8 cellular contexts compared by ENCODE assay signal in the genomic region with DNA sequence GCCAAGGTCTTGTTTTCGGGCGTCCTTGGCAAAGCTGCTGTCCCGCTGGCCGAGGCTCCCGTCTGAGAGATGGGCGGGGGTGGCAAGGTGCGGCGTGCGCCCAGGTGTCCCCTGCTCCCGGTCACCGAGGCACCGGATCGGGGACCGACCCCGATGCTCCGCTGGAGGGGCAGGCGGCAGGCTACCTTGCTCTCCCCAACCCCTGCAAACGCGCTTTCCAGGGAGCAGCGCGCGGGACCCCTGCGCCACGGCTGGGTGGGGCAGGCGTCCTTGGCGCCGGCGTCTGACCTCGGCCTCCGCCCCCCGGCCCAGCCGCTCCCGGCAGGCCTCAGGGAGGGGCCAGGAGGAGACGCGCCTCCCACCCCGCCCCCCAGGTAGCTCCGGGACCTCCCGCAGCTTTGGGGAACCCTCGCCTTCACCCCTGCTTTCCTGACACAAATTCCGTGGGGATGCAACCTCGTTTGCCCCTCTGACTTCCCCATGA. TPM values are rescaled to one million over a fixed set of nuclear protein-coding genes. Genes with fewer than 3 reads are reported as not detected.
DNase-seq lines count a peak whose midpoint lies in the region; ATAC-seq, FAIRE-seq and TF ChIP-seq lines count a peak whose summit lies in the region.

No MANE protein-coding gene starts in this region.

- H2AFZ ChIP-seq in keratinocyte (ENCODE audit: control insufficient read depth, low read length): peak overlapping the region; percentile 74

- H3K27me3 ChIP-seq in BLaER1 (no peaks in the 10 kb centered on the region), keratinocyte (ENCODE audit: control insufficient read depth, extremely low read depth, insufficient read depth, low read length) (no peaks in the 10 kb centered on the region), transverse colon (peaks cover 61% of the 10 kb centered on the region)

- 1% methylated on average over 13 of the region's 41 CpGs; no CpG with 5 or more reads in 1 of the 2 donors for WGBS in transverse colon (ENCODE audit: low coverage in 1 of 2), 2 donors

- peak overlapping the region; percentile 86 for H3K9ac ChIP-seq in BLaER1
- H3K9ac ChIP-seq in keratinocyte (ENCODE audit: control insufficient read depth, extremely low read depth, insufficient read depth, low read length): peak overlapping the region; percentile 71

- dilution Hi-C loops in keratinocyte (cut with MboI; ENCODE audit: extremely low pct_ligation_motif_present, low sequenced_read_pairs): no loop called here

- no peaks in the 10 kb centered on the region for H3K9me3 Mint-ChIP-seq in activated naive CD4-positive, alpha-beta T cell treated with anti-CD3 and anti-CD28 coated beads, Interleukin-2, amount 10 ng/mL, durations not matched to agents 7 days and 5 days

- in situ Hi-C loops in transverse colon (cut with MboI; ENCODE audit: low pct_ligation_motif_present in 1 of 4, low pct_unique_long_range_greater_than_20kb in 1 of 4, low sequenced_read_pairs in 3 of 4): no loop called here

- intact Hi-C loops in transverse colon (cut with DNase I; ENCODE audit: low total_unique reads): no loop called here

- peaks cover 8% of the 10 kb centered on the region for H3K36me3 Mint-ChIP-seq in activated naive CD4-positive, alpha-beta T cell treated with anti-CD3 and anti-CD28 coated beads, Interleukin-2, amount 10 ng/mL, durations not matched to agents 7 days and 5 days

- H3K4me1 Mint-ChIP-seq in activated naive CD4-positive, alpha-beta T cell treated with anti-CD3 and anti-CD28 coated beads, Interleukin-2, amount 10 ng/mL, durations not matched to agents 7 days and 5 days: peaks cover 40% of the 10 kb centered on the region

- DNase-seq in activated naive CD4-positive, alpha-beta T cell treated with anti-CD3 and anti-CD28 coated beads, Interleukin-2, amount 10 ng/mL, durations not matched to agents 7 days and 5 days: peak; percentile 46
- DNase-seq in keratinocyte (ENCODE audit: low read depth, low spot score): no peak
- DNase-seq in transverse colon: no peak
- DNase-seq in NCI-H1105 (lab: John Stamatoyannopoulos, UW): no peak
- no peak for DNase-seq in SW 1271 (lab: John Stamatoyannopoulos, UW)

- H3K36me3 ChIP-seq in BLaER1: no peaks in the 10 kb centered on the region
- no peaks in the 10 kb centered on the region for H3K36me3 ChIP-seq in keratinocyte (ENCODE audit: control insufficient read depth in 2 of 2, extremely low read depth in 1 of 2, insufficient read depth in 2 of 2, low read length in 2 of 2)
- no peaks in the 10 kb centered on the region for H3K36me3 ChIP-seq in transverse colon

- no peak for FAIRE-seq in keratinocyte (lab: Jason Lieb, UNC)

- H3K9me3 ChIP-seq in BLaER1 (no peaks in the 10 kb centered on the region), keratinocyte (ENCODE audit: control insufficient read depth, low read depth, low read length) (no peaks in the 10 kb centered on the region), transverse colon (no peaks in the 10 kb centered on the region)

- H3K27me3 Mint-ChIP-seq in activated naive CD4-positive, alpha-beta T cell treated with anti-CD3 and anti-CD28 coated beads, Interleukin-2, amount 10 ng/mL, durations not matched to agents 7 days and 5 days: peaks cover 88% of the 10 kb centered on the region

- no peak for TF ChIP-seq POLR2A in transverse colon (IDR thresholded peaks at IDR 0.05)

- peaks cover 13% of the 10 kb centered on the region for H3K79me2 ChIP-seq in keratinocyte (ENCODE audit: control insufficient read depth, insufficient read depth, low read length)

- peak overlapping the region; percentile 83 for H3K4me3 ChIP-seq in BLaER1
- peak overlapping the region; percentile 76 to 80 (median 79) for H3K4me3 ChIP-seq in keratinocyte (ENCODE audit: control insufficient read depth in 2 of 3, extremely low read depth in 1 of 3, insufficient read depth in 2 of 3, low read depth in 1 of 3, low read length in 3 of 3)
- peak overlapping the region; percentile 28 to 50 (median 38) for H3K4me3 ChIP-seq in transverse colon

- H3K4me2 ChIP-seq in BLaER1 (peak overlapping the region; percentile 99), keratinocyte (ENCODE audit: control insufficient read depth, extremely low read depth, insufficient read depth, low read depth, low read length) (peak overlapping the region; percentile 90)

- no peak overlapping the region for H3K27ac Mint-ChIP-seq in activated naive CD4-positive, alpha-beta T cell treated with anti-CD3 and anti-CD28 coated beads, Interleukin-2, amount 10 ng/mL, durations not matched to agents 7 days and 5 days

- peak; percentile 9 for ATAC-seq in HG02852 (IDR thresholded peaks at IDR 0.05; ENCODE audit: unreplicated experiment)
- no peak for ATAC-seq in HG03097 (IDR thresholded peaks at IDR 0.05; ENCODE audit: low FRiP score, unreplicated experiment)

- H3K27ac ChIP-seq in BLaER1 (peak overlapping the region; percentile 96), keratinocyte (ENCODE audit: control insufficient read depth, insufficient read depth, low read length) (no peak overlapping the region), transverse colon (peak overlapping the region in 3 of 4 donors; percentile 34 to 64 (median 41))

- CTCF ChIA-PET in activated naive CD4-positive, alpha-beta T cell treated with anti-CD3 and anti-CD28 coated beads, Interleukin-2, amount 10 ng/mL, durations not matched to agents 7 days and 5 days (lab: Charles Lee): no interaction called here

- peak overlapping the region; percentile 85 for H3K4me3 Mint-ChIP-seq in activated naive CD4-positive, alpha-beta T cell treated with anti-CD3 and anti-CD28 coated beads, Interleukin-2, amount 10 ng/mL, durations not matched to agents 7 days and 5 days

- H4K20me1 ChIP-seq in BLaER1: no peaks in the 10 kb centered on the region
- peaks cover 3% of the 10 kb centered on the region for H4K20me1 ChIP-seq in keratinocyte (ENCODE audit: control insufficient read depth, extremely low read depth, insufficient read depth, low read length)

- TF ChIP-seq EP300 in transverse colon (IDR thresholded peaks at IDR 0.05; ENCODE audit: low read depth): no peak

- H3K9me1 ChIP-seq in keratinocyte (ENCODE audit: control insufficient read depth, extremely low read depth, insufficient read depth, low read length): no peaks in the 10 kb centered on the region

- peaks cover 63% of the 10 kb centered on the region for H3K4me1 ChIP-seq in BLaER1
- peaks cover 17% of the 10 kb centered on the region for H3K4me1 ChIP-seq in keratinocyte (ENCODE audit: control insufficient read depth, extremely low read depth, insufficient read depth, low read length)
- H3K4me1 ChIP-seq in transverse colon: peaks cover 8 to 41% (median 22%) of the 10 kb centered on the region in 4 donors

- TF ChIP-seq CTCF in keratinocyte (optimal IDR thresholded peaks at IDR 0.05 in 1 of 3, IDR thresholded peaks at IDR 0.05 in 1 of 3, conservative IDR thresholded peaks at IDR 0.05 in 1 of 3; ENCODE audit: extremely low read depth in 1 of 3, insufficient read depth in 2 of 3, low read length in 3 of 3) (no peak), transverse colon (IDR thresholded peaks at IDR 0.05) (no peak)

RNA-seq across cellular contexts. Expression of gene N4BP3, which starts 0.6 kb away (rescaled TPM):
- polyA plus RNA-seq in keratinocyte: 1.0 to 1.9 TPM (median 1.3 TPM) in 3 replicates
- 0.99 TPM for polyA plus RNA-seq in keratinocyte (2011; ENCODE audit: low read depth)
- 0.77 and 1.4 TPM in 2 replicates for polyA plus RNA-seq in keratinocyte (2011; cell fraction: cytosol; rRNA removed)
- polyA plus RNA-seq in keratinocyte (2011; cell fraction: nucleus; rRNA removed): 2.6 and 3.3 TPM in 2 replicates
- polyA plus RNA-seq in keratinocyte (2012; ENCODE audit: low replicate concordance): 1.9 TPM in 2 replicates
- polyA minus RNA-seq in keratinocyte: 1.1 to 2.8 TPM (median 1.4 TPM) in 3 replicates
- 3.6 TPM for polyA minus RNA-seq in keratinocyte (2011; cell fraction: cytosol; rRNA and poly(A)+ RNA removed)
- polyA minus RNA-seq in keratinocyte (2011; cell fraction: nucleus; rRNA and poly(A)+ RNA removed): 2.0 and 2.2 TPM in 2 replicates
- total RNA-seq in transverse colon: 1 to 10 TPM in 2 of 4 donors, under 1 TPM in 2; 0.55 to 2.6 (median 1.2) TPM

RNA-seq across cellular contexts. Expression of gene RMND5B, which starts 16.9 kb away (rescaled TPM):
- 15.5 to 20.2 TPM (median 15.8 TPM) in 3 replicates for polyA plus RNA-seq in keratinocyte
- 22.2 TPM for polyA plus RNA-seq in keratinocyte (2011; ENCODE audit: low read depth)
- 12.3 and 16.5 TPM in 2 replicates for polyA plus RNA-seq in keratinocyte (2011; cell fraction: cytosol; rRNA removed)
- 24.9 and 27.3 TPM in 2 replicates for polyA plus RNA-seq in keratinocyte (2011; cell fraction: nucleus; rRNA removed)
- polyA plus RNA-seq in keratinocyte (2012; ENCODE audit: low replicate concordance): 13.7 and 27.7 TPM in 2 replicates
- polyA minus RNA-seq in keratinocyte: 14.9 to 21.6 TPM (median 17.6 TPM) in 3 replicates
- 10.0 TPM for polyA minus RNA-seq in keratinocyte (2011; cell fraction: cytosol; rRNA and poly(A)+ RNA removed)
- polyA minus RNA-seq in keratinocyte (2011; cell fraction: nucleus; rRNA and poly(A)+ RNA removed): 9.2 and 11.3 TPM in 2 replicates
- 100 to 1,000 TPM in 1 of 4 donors, 10 to 100 TPM in 3; 36.7 to 149 (median 37.8) TPM for total RNA-seq in transverse colon

RNA-seq across cellular contexts. Expression of gene NHP2, which starts 39.8 kb away (rescaled TPM):
- 144 to 186 TPM (median 175 TPM) in 3 replicates for polyA plus RNA-seq in keratinocyte
- 55.0 TPM for polyA plus RNA-seq in keratinocyte (2011; ENCODE audit: low read depth)
- 161 and 229 TPM in 2 replicates for polyA plus RNA-seq in keratinocyte (2011; cell fraction: cytosol; rRNA removed)
- polyA plus RNA-seq in keratinocyte (2011; cell fraction: nucleus; rRNA removed): 73.0 and 74.2 TPM in 2 replicates
- polyA plus RNA-seq in keratinocyte (2012; ENCODE audit: low replicate concordance): 154 and 229 TPM in 2 replicates
- 63.5 to 87.2 TPM (median 78.0 TPM) in 3 replicates for polyA minus RNA-seq in keratinocyte
- 167 TPM for polyA minus RNA-seq in keratinocyte (2011; cell fraction: cytosol; rRNA and poly(A)+ RNA removed)
- polyA minus RNA-seq in keratinocyte (2011; cell fraction: nucleus; rRNA and poly(A)+ RNA removed): 22.8 and 23.2 TPM in 2 replicates
- total RNA-seq in transverse colon: 100 to 1,000 TPM in 2 of 4 donors, 10 to 100 TPM in 2; 28.1 to 116 (median 96.7) TPM
